24 cellular contexts compared by ENCODE assay signal in the genomic region with DNA sequence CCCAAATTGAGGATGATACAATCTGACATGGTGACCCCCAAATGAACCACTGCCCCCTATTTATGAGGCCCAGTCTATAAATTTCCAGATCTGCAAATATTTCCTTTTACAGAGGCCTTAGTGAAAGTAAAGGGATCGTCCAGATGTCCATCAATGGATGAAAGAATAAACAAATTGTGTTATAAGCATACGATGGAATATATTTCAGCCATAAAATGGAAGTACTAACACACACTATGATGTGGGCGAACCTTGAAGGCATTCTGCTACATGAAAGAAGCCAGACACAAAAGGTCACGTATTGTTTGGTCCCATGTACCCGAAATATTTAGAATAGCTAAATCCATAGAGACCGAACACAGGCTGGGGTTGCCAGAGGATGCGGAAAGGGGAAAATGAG.
"Had no signal": no experiment of that assay in that cellular context is flagged by ENCODE, and none has a peak within 500 bp of the region (broad histone marks: within the 10 kb centered on the region; RNA-seq: fewer than 3 reads in every experiment).

No MANE protein-coding gene starts in this region.

- H3K4me3 ChIP-seq: SK-N-MC had no signal

- H3K36me3 Mint-ChIP-seq: activated CD8-positive, alpha-beta memory T cell treated with anti-CD3 and anti-CD28 coated beads, Interleukin-2, amount 10 ng/mL, durations not matched to agents 7 days and 5 days; activated naive CD4-positive, alpha-beta T cell treated with anti-CD3 and anti-CD28 coated beads, Interleukin-2, amount 50 U/mL, for 72 hours; brain; T-cell had no signal

- H3K27me3 Mint-ChIP-seq: activated B cell treated with CpG ODN at 0.5 μM for 24 hours; activated naive CD8-positive, alpha-beta T cell treated with anti-CD3 and anti-CD28 coated beads, Interleukin-2, amount 50 U/mL, for 24 hours; T-cell had no signal

- H3K9ac ChIP-seq: KMS-11 had no signal

- H3K27ac Mint-ChIP-seq: activated B cell treated with CpG ODN at 0.5 μM for 24 hours; activated CD4-positive, alpha-beta T cell treated with anti-CD3 and anti-CD28 coated beads, Interleukin-2, amount 10 ng/mL, durations not matched to agents 24 days and 14 days; activated CD8-positive, alpha-beta memory T cell treated with anti-CD3 and anti-CD28 coated beads, Interleukin-2, amount 10 ng/mL, durations not matched to agents 7 days and 5 days; activated naive CD4-positive, alpha-beta T cell treated with anti-CD3 and anti-CD28 coated beads, Interleukin-2, amount 50 U/mL, for 72 hours; activated naive CD8-positive, alpha-beta T cell treated with anti-CD3 and anti-CD28 coated beads, Interleukin-2, amount 50 U/mL, for 24 hours; T-cell had no signal

- H3K9me3 Mint-ChIP-seq: activated B cell treated with CpG ODN at 0.5 μM for 24 hours; activated CD4-positive, alpha-beta T cell treated with anti-CD3 and anti-CD28 coated beads, Interleukin-2, amount 10 ng/mL, durations not matched to agents 24 days and 14 days; activated naive CD4-positive, alpha-beta T cell treated with anti-CD3 and anti-CD28 coated beads, Interleukin-2, amount 50 U/mL, for 72 hours; activated naive CD8-positive, alpha-beta T cell treated with anti-CD3 and anti-CD28 coated beads, Interleukin-2, amount 50 U/mL, for 24 hours; activated T-cell treated with anti-CD3 and anti-CD28 coated beads, Interleukin-2, amount 50 U/mL, for 4 hours; brain; T-cell had no signal

- H3K27ac ChIP-seq: KMS-11, SK-N-MC had no signal

- DNase-seq: activated B cell treated with CpG ODN at 0.5 μM for 24 hours; activated CD4-positive, alpha-beta T cell treated with anti-CD3 and anti-CD28 coated beads for 1 hour; activated CD4-positive, alpha-beta T cell treated with anti-CD3 and anti-CD28 coated beads, Interleukin-2, amount 10 ng/mL, durations not matched to agents 24 days and 14 days; activated CD4-positive, alpha-beta T cell treated with anti-CD3 and anti-CD28 coated beads, Interleukin-2, amount 50 U/mL, for 48 hours; activated CD8-positive, alpha-beta memory T cell treated with anti-CD3 and anti-CD28 coated beads, Interleukin-2, amount 10 ng/mL, durations not matched to agents 7 days and 5 days; activated effector memory CD4-positive, alpha-beta T cell treated with anti-CD3 and anti-CD28 coated beads, Interleukin-2, amount 50 U/mL, for 16 hours; activated naive CD4-positive, alpha-beta T cell treated with Interleukin-2 at 50 U/mL for 16 hours; activated naive CD8-positive, alpha-beta T cell treated with anti-CD3 and anti-CD28 coated beads, Interleukin-2, amount 50 U/mL, for 24 hours; activated T-cell treated with anti-CD3 and anti-CD28 coated beads, Interleukin-2, amount 50 U/mL, for 4 hours; amniotic stem cell; NCI-H1092; NCI-H1417; NCI-H1930; NCI-H345; NCI-H510A; NCI-H526 treated with DMSO at 0.1 percent for 48 hours; NCI-H82; T-cell; T-helper 2 cell; T1000 had no signal

- H3K4me3 Mint-ChIP-seq: activated B cell treated with CpG ODN at 0.5 μM for 24 hours; activated CD4-positive, alpha-beta T cell treated with anti-CD3 and anti-CD28 coated beads, Interleukin-2, amount 10 ng/mL, durations not matched to agents 24 days and 14 days; activated CD8-positive, alpha-beta memory T cell treated with anti-CD3 and anti-CD28 coated beads, Interleukin-2, amount 10 ng/mL, durations not matched to agents 7 days and 5 days; activated naive CD8-positive, alpha-beta T cell treated with anti-CD3 and anti-CD28 coated beads, Interleukin-2, amount 50 U/mL, for 24 hours; activated T-cell treated with anti-CD3 and anti-CD28 coated beads, Interleukin-2, amount 50 U/mL, for 4 hours; brain; T-cell had no signal
